In the genomic region with DNA sequence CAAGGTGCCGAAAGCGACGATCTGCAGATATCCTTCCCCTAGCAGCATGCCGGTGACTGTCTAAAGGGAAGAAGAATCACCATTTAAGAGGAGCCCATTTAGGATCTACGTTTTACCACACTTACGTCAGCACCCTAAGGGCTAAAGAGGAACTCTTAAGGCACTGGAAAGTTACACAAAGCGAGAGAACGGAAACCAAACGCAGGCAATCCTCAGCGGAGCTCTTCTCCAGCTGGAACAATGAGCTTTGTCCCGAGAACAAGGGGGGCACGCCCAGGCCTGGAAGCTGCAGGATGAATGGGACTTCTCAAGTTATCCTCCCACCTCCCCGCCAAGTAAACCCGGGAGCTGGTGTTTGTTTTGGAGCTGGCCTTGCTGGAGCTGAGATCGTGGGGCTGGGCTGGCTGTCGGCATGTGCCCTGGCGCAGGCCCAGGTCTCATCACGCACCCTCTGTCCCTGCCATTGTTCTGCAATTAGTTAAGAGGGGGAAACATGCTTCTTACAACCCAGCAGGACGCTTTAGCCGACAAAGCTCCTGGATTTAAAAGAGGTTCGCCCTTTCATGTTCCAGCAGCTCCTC, we compare ENCODE assay signal across 9 cellular contexts. TPM values are rescaled to one million over a fixed set of nuclear protein-coding genes. Genes with fewer than 3 reads are reported as not detected.
A peak's percentile ranks its signal among the peaks of the same experiment; 100 is the strongest.
DNase-seq lines count a peak whose midpoint lies in the region; ATAC-seq, FAIRE-seq and TF ChIP-seq lines count a peak whose summit lies in the region.
"Had no signal": no experiment of that assay in that cellular context is flagged by ENCODE, and none has a peak within 500 bp of the region (broad histone marks: within the 10 kb centered on the region; RNA-seq: fewer than 3 reads in every experiment).

No MANE protein-coding gene starts in this region.

- no peaks in the 10 kb centered on the region for H3K36me3 Mint-ChIP-seq in naive B cell
- no peaks in the 10 kb centered on the region for H3K36me3 Mint-ChIP-seq in activated CD4-positive, alpha-beta memory T cell treated with anti-CD3 and anti-CD28 coated beads for 36 hours
- H3K36me3 Mint-ChIP-seq in activated T-helper 2 cell treated with anti-CD3 and anti-CD28 coated beads, Interferon-gamma antibody, Interleukin-2, Interleukin-4, amounts not matched to agents 10 μg/mL and 5 μg/mL and 100 μg/mL, durations not matched to agents 14 hours and 24 hours and 36 hours (ENCODE audit: low read depth): no peaks in the 10 kb centered on the region
- H3K36me3 Mint-ChIP-seq: activated naive CD8-positive, alpha-beta T cell treated with anti-CD3 and anti-CD28 coated beads, Interleukin-2, amount 10 ng/mL, durations not matched to agents 7 days and 5 days had no signal

- TF ChIP-seq POLR2A in endothelial cell of umbilical vein (IDR thresholded peaks at IDR 0.05; ENCODE audit: low read depth, low read length): peak; percentile 20

- peaks cover 27% of the 10 kb centered on the region for H3K79me2 ChIP-seq in endothelial cell of umbilical vein (ENCODE audit: control insufficient read depth, insufficient read depth, low read length)

- no peaks in the 10 kb centered on the region for H3K9me3 Mint-ChIP-seq in naive B cell
- H3K9me3 Mint-ChIP-seq in activated CD4-positive, alpha-beta memory T cell treated with anti-CD3 and anti-CD28 coated beads for 36 hours: no peaks in the 10 kb centered on the region
- H3K9me3 Mint-ChIP-seq in activated T-helper 2 cell treated with anti-CD3 and anti-CD28 coated beads, Interferon-gamma antibody, Interleukin-2, Interleukin-4, amounts not matched to agents 10 μg/mL and 5 μg/mL and 100 μg/mL, durations not matched to agents 14 hours and 24 hours and 36 hours: no peaks in the 10 kb centered on the region
- H3K9me3 Mint-ChIP-seq: activated naive CD8-positive, alpha-beta T cell treated with anti-CD3 and anti-CD28 coated beads, Interleukin-2, amount 10 ng/mL, durations not matched to agents 7 days and 5 days had no signal

- H3K4me1 Mint-ChIP-seq in naive B cell: peaks cover 8 to 11% (median 9%) of the 10 kb centered on the region in 3 donors
- peaks cover 2% of the 10 kb centered on the region for H3K4me1 Mint-ChIP-seq in activated CD4-positive, alpha-beta memory T cell treated with anti-CD3 and anti-CD28 coated beads for 36 hours (ENCODE audit: low read depth)
- H3K4me1 Mint-ChIP-seq in activated T-helper 2 cell treated with anti-CD3 and anti-CD28 coated beads, Interferon-gamma antibody, Interleukin-2, Interleukin-4, amounts not matched to agents 10 μg/mL and 5 μg/mL and 100 μg/mL, durations not matched to agents 14 hours and 24 hours and 36 hours (ENCODE audit: low read depth): no peaks in the 10 kb centered on the region
- H3K4me1 Mint-ChIP-seq: activated naive CD8-positive, alpha-beta T cell treated with anti-CD3 and anti-CD28 coated beads, Interleukin-2, amount 10 ng/mL, durations not matched to agents 7 days and 5 days had no signal

- no TSS peak for BruUV-seq in endothelial cell of umbilical vein (replicated peaks; lab: Mats Ljungman, UMichigan)

- POLR2A ChIA-PET in endothelial cell of umbilical vein (lab: Charles Lee): interaction anchor here (0.8 to 1.6 kb wide), 5 partner anchors 11 to 83 kb away, joined by 3 to 14 read pairs (median 3); partner anchors contain the start of gene PXDN
- POLR2A ChIA-PET in activated CD4-positive, alpha-beta memory T cell treated with anti-CD3 and anti-CD28 coated beads for 36 hours (lab: Charles Lee): no interaction called here

- no peaks in the 10 kb centered on the region for H3K27me3 ChIP-seq in endothelial cell of umbilical vein (ENCODE audit: control insufficient read depth in 2 of 2, insufficient read depth in 2 of 2, low read length in 2 of 2)

- dilution Hi-C loops in endothelial cell of umbilical vein (cut with MboI; ENCODE audit: extremely low pct_ligation_motif_present, low sequenced_read_pairs): no loop called here

- peak overlapping the region; percentile 71 for H3K27ac ChIP-seq in endothelial cell of umbilical vein (ENCODE audit: insufficient read depth, low read depth, low read length)

- no peak for TF ChIP-seq CTCF in endothelial cell of umbilical vein (IDR thresholded peaks at IDR 0.05; ENCODE audit: extremely low read depth in 1 of 2, insufficient read depth in 1 of 2, low read depth in 1 of 2, low read length in 2 of 2)

- H3K27ac Mint-ChIP-seq in naive B cell: peak overlapping the region in 1 of 6 donors; percentile 34
- no peak overlapping the region for H3K27ac Mint-ChIP-seq in activated CD4-positive, alpha-beta memory T cell treated with anti-CD3 and anti-CD28 coated beads for 36 hours
- no peak overlapping the region for H3K27ac Mint-ChIP-seq in activated T-helper 2 cell treated with anti-CD3 and anti-CD28 coated beads, Interferon-gamma antibody, Interleukin-2, Interleukin-4, amounts not matched to agents 10 μg/mL and 5 μg/mL and 100 μg/mL, durations not matched to agents 14 hours and 24 hours and 36 hours
- H3K27ac Mint-ChIP-seq: activated naive CD8-positive, alpha-beta T cell treated with anti-CD3 and anti-CD28 coated beads, Interleukin-2, amount 10 ng/mL, durations not matched to agents 7 days and 5 days had no signal

- H4K20me1 ChIP-seq in endothelial cell of umbilical vein (replicated peaks; ENCODE audit: control insufficient read depth, extremely low read depth, insufficient read depth, low read length): no peaks in the 10 kb centered on the region

- peak overlapping the region; percentile 73 for H3K4me2 ChIP-seq in endothelial cell of umbilical vein (ENCODE audit: insufficient read depth, low read length)

- peaks cover 18% of the 10 kb centered on the region for H3K4me1 ChIP-seq in endothelial cell of umbilical vein (ENCODE audit: control insufficient read depth, extremely low read depth, insufficient read depth, low read length)

- H3K27me3 Mint-ChIP-seq in naive B cell: peaks cover 14 to 21% (median 17%) of the 10 kb centered on the region in 3 donors
- H3K27me3 Mint-ChIP-seq in activated CD4-positive, alpha-beta memory T cell treated with anti-CD3 and anti-CD28 coated beads for 36 hours: no peaks in the 10 kb centered on the region
- no peaks in the 10 kb centered on the region for H3K27me3 Mint-ChIP-seq in activated T-helper 2 cell treated with anti-CD3 and anti-CD28 coated beads, Interferon-gamma antibody, Interleukin-2, Interleukin-4, amounts not matched to agents 10 μg/mL and 5 μg/mL and 100 μg/mL, durations not matched to agents 14 hours and 24 hours and 36 hours (ENCODE audit: low read depth)
- H3K27me3 Mint-ChIP-seq: activated naive CD8-positive, alpha-beta T cell treated with anti-CD3 and anti-CD28 coated beads, Interleukin-2, amount 10 ng/mL, durations not matched to agents 7 days and 5 days had no signal

- H3K36me3 ChIP-seq in endothelial cell of umbilical vein (ENCODE audit: control insufficient read depth in 2 of 2, extremely low read depth in 1 of 2, insufficient read depth in 2 of 2, low read length in 2 of 2): no peaks in the 10 kb centered on the region

- no peak overlapping the region for H3K4me3 ChIP-seq in endothelial cell of umbilical vein (replicated peaks in 1 of 3; ENCODE audit: insufficient read depth in 1 of 3, low read depth in 1 of 3, low read length in 3 of 3)

- H3K9me3 ChIP-seq in endothelial cell of umbilical vein (replicated peaks; ENCODE audit: control insufficient read depth, insufficient read depth, low read length): no peaks in the 10 kb centered on the region

- no peaks in the 10 kb centered on the region for H3K9me1 ChIP-seq in endothelial cell of umbilical vein (replicated peaks; ENCODE audit: control insufficient read depth, extremely low read depth, insufficient read depth, low read length)

- intact Hi-C loops in endothelial cell of umbilical vein (cut with micrococcal nuclease): loop anchor here (1.0 kb wide), 2 partner anchors 13 to 35 kb away; no protein-coding TSS in a partner anchor
- intact Hi-C loops in activated CD4-positive, alpha-beta memory T cell treated with anti-CD3 and anti-CD28 coated beads for 36 hours (cut with micrococcal nuclease): no loop called here
- intact Hi-C loops in activated T-helper 2 cell treated with anti-CD3 and anti-CD28 coated beads, Interferon-gamma antibody, Interleukin-2, Interleukin-4, amounts not matched to agents 10 μg/mL and 5 μg/mL and 100 μg/mL, durations not matched to agents 14 hours and 24 hours and 36 hours (cut with micrococcal nuclease): no loop called here

- peak; percentile 63 for DNase-seq in DMS153 treated with DMSO at 0.1 percent for 48 hours (lab: John Stamatoyannopoulos, UW; ENCODE audit: unreplicated experiment)
- DNase-seq in NCI-H510A treated with DMSO at 0.1 percent for 48 hours (lab: John Stamatoyannopoulos, UW): peak; percentile 85
- DNase-seq in endothelial cell of umbilical vein (ENCODE audit: low read depth, low spot score): peak; percentile 92
- peak; percentile 26 for DNase-seq in naive B cell
- no peak for DNase-seq in activated CD4-positive, alpha-beta memory T cell treated with anti-CD3 and anti-CD28 coated beads for 36 hours
- DNase-seq in activated T-helper 2 cell treated with anti-CD3 and anti-CD28 coated beads, Interferon-gamma antibody, Interleukin-2, Interleukin-4, amounts not matched to agents 10 μg/mL and 5 μg/mL and 100 μg/mL, durations not matched to agents 14 hours and 24 hours and 36 hours (ENCODE audit: low spot score): no peak
- no peak for DNase-seq in urothelium cell line (ENCODE audit: low spot score)
- DNase-seq: activated naive CD8-positive, alpha-beta T cell treated with anti-CD3 and anti-CD28 coated beads, Interleukin-2, amount 10 ng/mL, durations not matched to agents 7 days and 5 days had no signal

- peak; percentile 95 for FAIRE-seq in endothelial cell of umbilical vein (lab: Jason Lieb, UNC)
- no peak for FAIRE-seq in urothelium cell line (lab: Jason Lieb, UNC)

- peak overlapping the region; percentile 1 to 76 (median 48) for H3K4me3 Mint-ChIP-seq in naive B cell
- no peak overlapping the region for H3K4me3 Mint-ChIP-seq in activated CD4-positive, alpha-beta memory T cell treated with anti-CD3 and anti-CD28 coated beads for 36 hours
- no peak overlapping the region for H3K4me3 Mint-ChIP-seq in activated T-helper 2 cell treated with anti-CD3 and anti-CD28 coated beads, Interferon-gamma antibody, Interleukin-2, Interleukin-4, amounts not matched to agents 10 μg/mL and 5 μg/mL and 100 μg/mL, durations not matched to agents 14 hours and 24 hours and 36 hours (ENCODE audit: low read depth)
- H3K4me3 Mint-ChIP-seq: activated naive CD8-positive, alpha-beta T cell treated with anti-CD3 and anti-CD28 coated beads, Interleukin-2, amount 10 ng/mL, durations not matched to agents 7 days and 5 days had no signal

- ATAC-seq in naive B cell (ENCODE audit: low read depth in 2 of 2) (peak; percentile 90 to 93), HG02588 (IDR thresholded peaks at IDR 0.05; ENCODE audit: unreplicated experiment) (no peak)

- H2AFZ ChIP-seq in endothelial cell of umbilical vein (ENCODE audit: low read depth, low read length): peak overlapping the region; percentile 72

- CTCF ChIA-PET in endothelial cell of umbilical vein (lab: Charles Lee): interaction anchor here (0.8 to 1.7 kb wide), 14 partner anchors 9 to 157 kb away, joined by 3 to 16 read pairs (median 4); no protein-coding TSS in a partner anchor
- CTCF ChIA-PET in activated CD4-positive, alpha-beta memory T cell treated with anti-CD3 and anti-CD28 coated beads for 36 hours (lab: Charles Lee): no interaction called here

- peak overlapping the region; percentile 63 for H3K9ac ChIP-seq in endothelial cell of umbilical vein (replicated peaks; ENCODE audit: extremely low read depth, insufficient read depth, low read length)

RNA-seq across cellular contexts. Expression of gene PXDN, which starts 36.5 kb away (rescaled TPM):
- 248 and 308 TPM in 2 replicates for total RNA-seq in endothelial cell of umbilical vein
- 231 and 246 TPM in 2 replicates for polyA plus RNA-seq in endothelial cell of umbilical vein
- polyA plus RNA-seq in endothelial cell of umbilical vein (2011; cell fraction: cytosol; rRNA removed): 106 and 115 TPM in 2 replicates
- 126 and 131 TPM in 2 replicates for polyA plus RNA-seq in endothelial cell of umbilical vein (2011; cell fraction: nucleus; rRNA removed)
- polyA plus RNA-seq in endothelial cell of umbilical vein (2012): 257 and 281 TPM in 2 replicates
- 137 and 156 TPM in 2 replicates for polyA minus RNA-seq in endothelial cell of umbilical vein
- 8.0 TPM for polyA minus RNA-seq in endothelial cell of umbilical vein (2011; cell fraction: cytosol; rRNA and poly(A)+ RNA removed)
- 89.5 and 93.8 TPM in 2 replicates for polyA minus RNA-seq in endothelial cell of umbilical vein (2011; cell fraction: nucleus; rRNA and poly(A)+ RNA removed)
- 1 to 10 TPM in 2 of 6 donors, not detected in 4; 1.3 TPM for polyA plus RNA-seq in naive B cell (ENCODE audit: low read depth in 6 of 6)
- not detected for total RNA-seq in activated CD4-positive, alpha-beta memory T cell treated with anti-CD3 and anti-CD28 coated beads for 36 hours
- total RNA-seq in activated T-helper 2 cell treated with anti-CD3 and anti-CD28 coated beads, Interferon-gamma antibody, Interleukin-2, Interleukin-4, amounts not matched to agents 10 μg/mL and 5 μg/mL and 100 μg/mL, durations not matched to agents 14 hours and 24 hours and 36 hours: 2.0 and 2.3 TPM in 2 replicates

Comparison
In these comparisons a context has a peak if more than half of its experiments do, and no peak if none do; other contexts are left out.
1. DNase-seq: peak in DMS153 treated with DMSO at 0.1 percent for 48 hours (single experiment), NCI-H510A treated with DMSO at 0.1 percent for 48 hours (single experiment), endothelial cell of umbilical vein (single experiment) and naive B cell (single experiment); none in activated CD4-positive, alpha-beta memory T cell treated with anti-CD3 and anti-CD28 coated beads for 36 hours (single experiment), activated T-helper 2 cell treated with anti-CD3 and anti-CD28 coated beads, Interferon-gamma antibody, Interleukin-2, Interleukin-4, amounts not matched to agents 10 μg/mL and 5 μg/mL and 100 μg/mL, durations not matched to agents 14 hours and 24 hours and 36 hours (single experiment) and urothelium cell line (single experiment).
2. H3K4me3 Mint-ChIP-seq: peak in naive B cell (8 of 8); none in activated CD4-positive, alpha-beta memory T cell treated with anti-CD3 and anti-CD28 coated beads for 36 hours (single experiment) and activated T-helper 2 cell treated with anti-CD3 and anti-CD28 coated beads, Interferon-gamma antibody, Interleukin-2, Interleukin-4, amounts not matched to agents 10 μg/mL and 5 μg/mL and 100 μg/mL, durations not matched to agents 14 hours and 24 hours and 36 hours (single experiment).
3. RNA of gene PXDN, which starts 36.5 kb away (total RNA-seq): 248 to 308 TPM in endothelial cell of umbilical vein; 2.0 to 2.3 TPM in activated T-helper 2 cell treated with anti-CD3 and anti-CD28 coated beads, Interferon-gamma antibody, Interleukin-2, Interleukin-4, amounts not matched to agents 10 μg/mL and 5 μg/mL and 100 μg/mL, durations not matched to agents 14 hours and 24 hours and 36 hours and not detected in activated CD4-positive, alpha-beta memory T cell treated with anti-CD3 and anti-CD28 coated beads for 36 hours; every median in the first group is over 10 times any median in the second.